Comparison of ENCODE assay signal across 1 cellular context in the genomic region with DNA sequence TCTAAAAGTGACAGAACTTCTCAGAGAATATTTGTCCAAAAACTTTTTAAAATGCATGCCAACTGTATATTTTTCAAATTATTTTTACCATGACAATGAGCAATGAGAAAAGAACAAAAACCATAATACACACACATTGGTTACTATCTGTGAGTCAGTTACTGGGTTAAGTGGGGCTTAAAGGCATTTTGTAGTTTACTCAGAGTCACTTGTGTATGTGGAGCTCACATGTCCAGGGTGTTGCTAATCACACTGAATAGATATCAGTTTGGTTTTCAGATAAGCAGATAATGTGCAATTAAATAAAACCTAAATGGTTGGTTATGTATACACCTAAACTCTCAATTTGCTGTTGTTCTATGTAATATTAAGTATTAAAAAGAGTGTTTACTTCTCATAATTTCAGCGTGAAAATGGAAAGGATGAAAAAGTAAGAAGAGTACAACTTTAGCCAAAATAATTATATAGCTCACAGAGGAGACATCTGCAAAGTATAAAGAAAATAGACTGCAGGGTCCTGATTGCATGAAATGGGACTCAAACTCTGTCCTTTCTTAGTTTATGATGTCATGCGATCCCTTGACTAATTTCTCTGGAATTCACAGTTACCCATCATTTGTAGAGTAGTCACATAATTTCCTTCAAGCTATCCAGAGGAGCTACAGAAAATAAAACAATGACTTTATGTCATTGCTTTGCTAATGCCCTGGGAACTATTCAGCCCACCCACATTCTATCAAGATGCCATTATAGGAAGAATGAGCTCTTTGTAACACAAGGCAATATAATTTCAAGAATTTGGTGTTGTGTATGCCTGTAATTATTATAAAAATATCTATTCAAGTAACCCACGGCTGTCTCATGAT.
A peak's percentile ranks its signal among the peaks of the same experiment; 100 is the strongest.
TF ChIP-seq lines count a peak whose summit lies in the region.

No MANE protein-coding gene starts in this region.

TF ChIP-seq in HEK293, 187 proteins besides CTCF, POLR2A, EP300 and RAD21 (continued from another document and continues in another):
- TF ChIP-seq ZNF239 (tag by site-specific recombination; IDR thresholded peaks at IDR 0.05) (no peak), ZFP69B (tag by site-specific recombination; IDR thresholded peaks at IDR 0.05) (no peak), ZNF544 (tag by site-specific recombination; IDR thresholded peaks at IDR 0.05) (no peak), ZNF837 (tag by site-specific recombination; IDR thresholded peaks at IDR 0.05) (no peak), ZNF23 (tag by site-specific recombination; IDR thresholded peaks at IDR 0.05; ENCODE audit: borderline replicate concordance) (no peak), BCL11B (tag by site-specific recombination; IDR thresholded peaks at IDR 0.05; ENCODE audit: low read depth) (no peak), ZNF391 (tag by site-specific recombination; IDR thresholded peaks at IDR 0.05; ENCODE audit: borderline replicate concordance, low read depth) (no peak), ZBTB8A (tag by site-specific recombination; IDR thresholded peaks at IDR 0.05) (no peak), ZNF302 (tag by site-specific recombination; IDR thresholded peaks at IDR 0.05; ENCODE audit: low read depth) (no peak), ZNF114 (tag by site-specific recombination; IDR thresholded peaks at IDR 0.05) (no peak), ZNF174 (tag by site-specific recombination; IDR thresholded peaks at IDR 0.05) (no peak), ZNF394 (tag by site-specific recombination; IDR thresholded peaks at IDR 0.05; ENCODE audit: borderline replicate concordance) (peak; percentile 87; the same call in 1 of the 2 replicates), ZNF670 (tag by site-specific recombination; IDR thresholded peaks at IDR 0.05; ENCODE audit: low read depth) (no peak), ZBTB20 (tag by site-specific recombination; IDR thresholded peaks at IDR 0.05) (no peak), ZNF658 (tag by site-specific recombination; IDR thresholded peaks at IDR 0.05) (no peak), ZNF791 (tag by site-specific recombination; IDR thresholded peaks at IDR 0.05) (no peak), SCRT2 (tag by site-specific recombination; IDR thresholded peaks at IDR 0.05) (no peak), ZSCAN18 (tag by site-specific recombination; IDR thresholded peaks at IDR 0.05) (no peak), ZNF335 (tag by site-specific recombination; conservative IDR thresholded peaks at IDR 0.05) (peak; percentile 58), HOXD13 (CRISPR knock-in tag; IDR thresholded peaks at IDR 0.05; ENCODE audit: borderline replicate concordance) (no peak), ZNF214 (tag by site-specific recombination; IDR thresholded peaks at IDR 0.05; ENCODE audit: borderline replicate concordance) (no peak), ZNF175 (tag by site-specific recombination; IDR thresholded peaks at IDR 0.05) (no peak), ZNF366 (tag by site-specific recombination; conservative IDR thresholded peaks at IDR 0.05) (peak; percentile 83), WT1 (tag by site-specific recombination; IDR thresholded peaks at IDR 0.05) (no peak), ZNF792 (tag by site-specific recombination; IDR thresholded peaks at IDR 0.05) (no peak), ZNF138 (tag by site-specific recombination; IDR thresholded peaks at IDR 0.05; ENCODE audit: borderline replicate concordance) (no peak), ZNF518A (tag by site-specific recombination; conservative IDR thresholded peaks at IDR 0.05; ENCODE audit: low read depth) (no peak), ZNF548 (tag by site-specific recombination; IDR thresholded peaks at IDR 0.05) (no peak), ZNF140 (tag by site-specific recombination; IDR thresholded peaks at IDR 0.05) (no peak), PATZ1 (tag by site-specific recombination; IDR thresholded peaks at IDR 0.05) (0 out of 2 replicates have a peak, but pooled peaks have one; percentile 28), ZNF292 (tag by site-specific recombination; IDR thresholded peaks at IDR 0.05; ENCODE audit: borderline replicate concordance, low read depth) (no peak), GLIS2 (tag by site-specific recombination; IDR thresholded peaks at IDR 0.05) (no peak), ZNF341 (tag by site-specific recombination; IDR thresholded peaks at IDR 0.05; ENCODE audit: low read depth) (no peak), ZFHX2 (tag by site-specific recombination; conservative IDR thresholded peaks at IDR 0.05) (peak; percentile 21; the same call in 1 of the 2 replicates), SCRT1 (tag by site-specific recombination; IDR thresholded peaks at IDR 0.05; ENCODE audit: borderline replicate concordance) (no peak), ZNF398 (tag by site-specific recombination; IDR thresholded peaks at IDR 0.05) (peak; percentile 38; the same call in 1 of the 2 replicates), ZBTB21 (tag by site-specific recombination; IDR thresholded peaks at IDR 0.05) (peak; percentile 93)
- TF ChIP-seq, protein P1, sequence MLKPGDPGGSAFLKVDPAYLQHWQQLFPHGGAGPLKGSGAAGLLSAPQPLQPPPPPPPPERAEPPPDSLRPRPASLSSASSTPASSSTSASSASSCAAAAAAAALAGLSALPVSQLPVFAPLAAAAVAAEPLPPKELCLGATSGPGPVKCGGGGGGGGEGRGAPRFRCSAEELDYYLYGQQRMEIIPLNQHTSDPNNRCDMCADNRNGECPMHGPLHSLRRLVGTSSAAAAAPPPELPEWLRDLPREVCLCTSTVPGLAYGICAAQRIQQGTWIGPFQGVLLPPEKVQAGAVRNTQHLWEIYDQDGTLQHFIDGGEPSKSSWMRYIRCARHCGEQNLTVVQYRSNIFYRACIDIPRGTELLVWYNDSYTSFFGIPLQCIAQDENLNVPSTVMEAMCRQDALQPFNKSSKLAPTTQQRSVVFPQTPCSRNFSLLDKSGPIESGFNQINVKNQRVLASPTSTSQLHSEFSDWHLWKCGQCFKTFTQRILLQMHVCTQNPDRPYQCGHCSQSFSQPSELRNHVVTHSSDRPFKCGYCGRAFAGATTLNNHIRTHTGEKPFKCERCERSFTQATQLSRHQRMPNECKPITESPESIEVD (tag by site-specific recombination; IDR thresholded peaks at IDR 0.05): peak; percentile 35
- TF ChIP-seq, protein P2, sequence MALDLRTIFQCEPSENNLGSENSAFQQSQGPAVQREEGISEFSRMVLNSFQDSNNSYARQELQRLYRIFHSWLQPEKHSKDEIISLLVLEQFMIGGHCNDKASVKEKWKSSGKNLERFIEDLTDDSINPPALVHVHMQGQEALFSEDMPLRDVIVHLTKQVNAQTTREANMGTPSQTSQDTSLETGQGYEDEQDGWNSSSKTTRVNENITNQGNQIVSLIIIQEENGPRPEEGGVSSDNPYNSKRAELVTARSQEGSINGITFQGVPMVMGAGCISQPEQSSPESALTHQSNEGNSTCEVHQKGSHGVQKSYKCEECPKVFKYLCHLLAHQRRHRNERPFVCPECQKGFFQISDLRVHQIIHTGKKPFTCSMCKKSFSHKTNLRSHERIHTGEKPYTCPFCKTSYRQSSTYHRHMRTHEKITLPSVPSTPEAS (tag by site-specific recombination; IDR thresholded peaks at IDR 0.05): no peak
- TF ChIP-seq, protein P3, sequence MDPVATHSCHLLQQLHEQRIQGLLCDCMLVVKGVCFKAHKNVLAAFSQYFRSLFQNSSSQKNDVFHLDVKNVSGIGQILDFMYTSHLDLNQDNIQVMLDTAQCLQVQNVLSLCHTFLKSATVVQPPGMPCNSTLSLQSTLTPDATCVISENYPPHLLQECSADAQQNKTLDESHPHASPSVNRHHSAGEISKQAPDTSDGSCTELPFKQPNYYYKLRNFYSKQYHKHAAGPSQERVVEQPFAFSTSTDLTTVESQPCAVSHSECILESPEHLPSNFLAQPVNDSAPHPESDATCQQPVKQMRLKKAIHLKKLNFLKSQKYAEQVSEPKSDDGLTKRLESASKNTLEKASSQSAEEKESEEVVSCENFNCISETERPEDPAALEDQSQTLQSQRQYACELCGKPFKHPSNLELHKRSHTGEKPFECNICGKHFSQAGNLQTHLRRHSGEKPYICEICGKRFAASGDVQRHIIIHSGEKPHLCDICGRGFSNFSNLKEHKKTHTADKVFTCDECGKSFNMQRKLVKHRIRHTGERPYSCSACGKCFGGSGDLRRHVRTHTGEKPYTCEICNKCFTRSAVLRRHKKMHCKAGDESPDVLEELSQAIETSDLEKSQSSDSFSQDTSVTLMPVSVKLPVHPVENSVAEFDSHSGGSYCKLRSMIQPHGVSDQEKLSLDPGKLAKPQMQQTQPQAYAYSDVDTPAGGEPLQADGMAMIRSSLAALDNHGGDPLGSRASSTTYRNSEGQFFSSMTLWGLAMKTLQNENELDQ (tag by site-specific recombination; IDR thresholded peaks at IDR 0.05; ENCODE audit: low read depth): no peak
- TF ChIP-seq, protein P4, sequence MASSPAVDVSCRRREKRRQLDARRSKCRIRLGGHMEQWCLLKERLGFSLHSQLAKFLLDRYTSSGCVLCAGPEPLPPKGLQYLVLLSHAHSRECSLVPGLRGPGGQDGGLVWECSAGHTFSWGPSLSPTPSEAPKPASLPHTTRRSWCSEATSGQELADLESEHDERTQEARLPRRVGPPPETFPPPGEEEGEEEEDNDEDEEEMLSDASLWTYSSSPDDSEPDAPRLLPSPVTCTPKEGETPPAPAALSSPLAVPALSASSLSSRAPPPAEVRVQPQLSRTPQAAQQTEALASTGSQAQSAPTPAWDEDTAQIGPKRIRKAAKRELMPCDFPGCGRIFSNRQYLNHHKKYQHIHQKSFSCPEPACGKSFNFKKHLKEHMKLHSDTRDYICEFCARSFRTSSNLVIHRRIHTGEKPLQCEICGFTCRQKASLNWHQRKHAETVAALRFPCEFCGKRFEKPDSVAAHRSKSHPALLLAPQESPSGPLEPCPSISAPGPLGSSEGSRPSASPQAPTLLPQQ (tag by site-specific recombination; IDR thresholded peaks at IDR 0.05): peak; percentile 55; the same call in 1 of the 2 replicates
